Comparison of ENCODE assay signal across 24 cellular contexts in the genomic region with DNA sequence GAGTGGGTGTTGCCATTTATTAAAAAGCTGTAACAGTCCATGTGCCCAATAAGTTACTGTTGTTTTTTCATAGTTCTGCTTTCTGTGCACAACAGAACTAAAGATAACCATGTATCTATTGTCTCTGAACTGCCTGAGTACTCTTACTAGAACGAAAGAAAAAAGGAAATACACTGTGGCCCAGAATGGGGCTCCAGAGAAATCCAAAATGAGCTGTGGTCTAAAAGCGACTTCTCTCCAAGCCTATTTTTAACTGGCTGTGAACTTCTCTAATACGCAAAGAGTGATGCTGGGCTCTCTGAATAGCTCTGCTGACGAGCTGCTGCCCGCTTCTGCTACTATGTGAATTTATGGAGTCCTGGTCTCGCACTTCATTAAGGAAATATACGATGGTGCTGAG. TPM values are rescaled to one million over a fixed set of nuclear protein-coding genes. Genes with fewer than 3 reads are reported as not detected.
DNase-seq lines count a peak whose midpoint lies in the region; ATAC-seq and TF ChIP-seq lines count a peak whose summit lies in the region.
"Had no signal": no experiment of that assay in that cellular context is flagged by ENCODE, and none has a peak within 500 bp of the region (broad histone marks: within the 10 kb centered on the region; RNA-seq: fewer than 3 reads in every experiment).

No MANE protein-coding gene starts in this region.

- intact Hi-C loops in left ventricle myocardium superior (cut with micrococcal nuclease): no loop called here

- no peaks in the 10 kb centered on the region for H3K27me3 ChIP-seq in skeletal muscle tissue (ENCODE audit: control insufficient read depth in 3 of 3, insufficient read depth in 3 of 3, low read length in 3 of 3)
- H3K27me3 ChIP-seq in BE2C: no peaks in the 10 kb centered on the region
- H3K27me3 ChIP-seq: dorsolateral prefrontal cortex, pancreas, thyroid gland had no signal

- DNase-seq in Kasumi-1 (lab: John Stamatoyannopoulos, UW): peak; percentile 54 to 67
- DNase-seq in SIG-M5 treated with dmso at 0.1 percent for 504 hours (lab: John Stamatoyannopoulos, UW; ENCODE audit: unreplicated experiment): peak; percentile 77
- peak; percentile 46 for DNase-seq in left ventricle myocardium superior
- DNase-seq in BE2C: no peak
- no peak for DNase-seq in NCI-H345 treated with DMSO at 0.1 percent for 48 hours (lab: John Stamatoyannopoulos, UW; ENCODE audit: unreplicated experiment)
- DNase-seq: activated CD4-positive, alpha-beta memory T cell treated with anti-CD3 and anti-CD28 coated beads, Interleukin-2, amount 10 ng/mL, durations not matched to agents 7 days and 5 days; activated naive CD4-positive, alpha-beta T cell treated with anti-CD3 and anti-CD28 coated beads for 36 hours; aorta; DMS79; dorsolateral prefrontal cortex; H7; kidney; mesenchymal stem cell; natural killer cell; NCI-H2029; NCI-H446; NK-92 treated with Interleukin-12 subunit alpha and Interleukin-12 subunit beta, amount 100 ng/mL, for 24 hours; pancreas; stimulated activated CD4-positive, alpha-beta T cell treated with anti-CD3 and anti-CD28 coated beads, Interleukin-1b, Interleukin-23, amount 100 ng/mL, for 48 hours; stimulated activated naive CD4-positive, alpha-beta T cell; thyroid gland; WERI-Rb-1 had no signal

- H3K36me3 ChIP-seq in skeletal muscle tissue (ENCODE audit: control insufficient read depth in 3 of 3, insufficient read depth in 3 of 3, low read length in 3 of 3): no peaks in the 10 kb centered on the region
- H3K36me3 ChIP-seq in BE2C: no peaks in the 10 kb centered on the region
- H3K36me3 ChIP-seq: pancreas, thyroid gland, WERI-Rb-1 had no signal

- peak overlapping the region; percentile 5 to 63 (median 62) for H3K9ac ChIP-seq in skeletal muscle tissue (ENCODE audit: low read depth in 1 of 3, low read length in 3 of 3)

- peak overlapping the region in 1 of 3 donors; percentile 3 for H3K4me3 ChIP-seq in skeletal muscle tissue (ENCODE audit: low read length in 3 of 3)
- no peak overlapping the region for H3K4me3 ChIP-seq in BE2C (ENCODE audit: low read depth, low read length)
- H3K4me3 ChIP-seq: dorsolateral prefrontal cortex, pancreas, thyroid gland had no signal

- peak overlapping the region; percentile 14 for H3K27ac ChIP-seq in skeletal muscle tissue (ENCODE audit: low read depth, low read length)
- H3K27ac ChIP-seq: dorsolateral prefrontal cortex, pancreas, thyroid gland, WERI-Rb-1 had no signal

- TF ChIP-seq CTCF in BE2C (IDR thresholded peaks at IDR 0.05; ENCODE audit: low read depth, low read length): no peak

- ATAC-seq in left ventricle myocardium superior (peak; percentile 89), GM19397 (IDR thresholded peaks at IDR 0.05; ENCODE audit: unreplicated experiment) (no peak)
- ATAC-seq: natural killer cell had no signal

- H3K9me3 ChIP-seq in skeletal muscle tissue (ENCODE audit: control insufficient read depth in 3 of 3, low read length in 3 of 3) (peaks cover 0 to 3% (median 0%) of the 10 kb centered on the region in 3 donors), BE2C (no peaks in the 10 kb centered on the region)
- H3K9me3 ChIP-seq: pancreas, thyroid gland had no signal

- peaks cover 0 to 3% (median 2%) of the 10 kb centered on the region in 3 donors for H3K4me1 ChIP-seq in skeletal muscle tissue (ENCODE audit: control insufficient read depth in 3 of 3, insufficient read depth in 3 of 3, low read length in 3 of 3)
- H3K4me1 ChIP-seq in BE2C: no peaks in the 10 kb centered on the region
- H3K4me1 ChIP-seq: pancreas, thyroid gland had no signal

RNA-seq across cellular contexts. Expression of a gene that starts 56.2 kb away (rescaled TPM):
- total RNA-seq in left ventricle myocardium superior (109 TPM), skeletal muscle tissue (28.2 TPM)
- 1.4 TPM for polyA plus RNA-seq in BE2C (2012; ENCODE audit: insufficient read depth, insufficient read length, low read depth)

Comparison
In these comparisons a context has a peak if more than half of its experiments do, and no peak if none do; other contexts are left out.
1. DNase-seq: peak in Kasumi-1 (2 of 2), SIG-M5 treated with dmso at 0.1 percent for 504 hours (single experiment) and left ventricle myocardium superior (single experiment); none in BE2C (single experiment) and NCI-H345 treated with DMSO at 0.1 percent for 48 hours (single experiment).